Comparison of ENCODE assay signal across 16 cellular contexts in genomic region chr11:58726594-58727414, GRCh38. TPM values are rescaled to one million over a fixed set of nuclear protein-coding genes. Genes with fewer than 3 reads are reported as not detected.
A peak's percentile ranks its signal among the peaks of the same experiment; 100 is the strongest.
DNase-seq lines count a peak whose midpoint lies in the region; ATAC-seq, FAIRE-seq and TF ChIP-seq lines count a peak whose summit lies in the region.
"Had no signal": no experiment of that assay in that cellular context is flagged by ENCODE, and none has a peak within 500 bp of the region (broad histone marks: within the 10 kb centered on the region; RNA-seq: fewer than 3 reads in every experiment).

No MANE protein-coding gene starts in this region.

- no peaks in the 10 kb centered on the region for H3K9me3 ChIP-seq in BE2C
- no peaks in the 10 kb centered on the region for H3K9me3 ChIP-seq in GM12878 (replicated peaks; ENCODE audit: control insufficient read depth, insufficient read depth, low read length)
- H3K9me3 ChIP-seq in ascending aorta = no peaks in the 10 kb centered on the region
- H3K9me3 ChIP-seq: neutrophil had no signal

- no peak for TF ChIP-seq EP300 in GM12878 (IDR thresholded peaks at IDR 0.05; ENCODE audit: borderline replicate concordance in 1 of 2, control insufficient read depth in 1 of 2, low read depth in 2 of 2, low read length in 2 of 2)

- intact Hi-C loops in GM12878 (cut with micrococcal nuclease; ENCODE audit: unreplicated experiment) = no loop called here
- intact Hi-C loops in ascending aorta (cut with DNase I) = no loop called here

- H3K27ac ChIP-seq in GM12878 (ENCODE audit: control insufficient read depth, insufficient read depth) = no peak overlapping the region
- no peak overlapping the region for H3K27ac ChIP-seq in ascending aorta
- H3K27ac ChIP-seq: neutrophil had no signal

- BruUV-seq in GM12878 (replicated peaks; lab: Mats Ljungman, UMichigan) = no TSS peak

- RAD21 ChIA-PET in GM12878 (lab: Charles Lee; ENCODE audit: unreplicated experiment) = no interaction called here

- SMC1A ChIA-PET in GM12878 (lab: Charles Lee; ENCODE audit: uncharacterized antibody, unreplicated experiment) = no interaction called here

- POLR2A ChIA-PET in GM12878 (lab: Charles Lee) = interaction anchor here (0.7 kb wide), 1 partner anchor 239 kb away, joined by 3 read pairs; no protein-coding TSS in a partner anchor

- 0% methylated on average over 2 of the region's 2 CpGs for WGBS in GM12878 (ENCODE audit: insufficient coverage, insufficient replicate concordance, low lambda C conversion rate, missing lambda C conversion rate)

- ATAC-seq in GM12878 = no peak
- no peak for ATAC-seq in HG02678 (IDR thresholded peaks at IDR 0.05; ENCODE audit: unreplicated experiment)
- no peak for ATAC-seq in GM18498 (IDR thresholded peaks at IDR 0.05; ENCODE audit: unreplicated experiment)
- ATAC-seq: left cardiac atrium had no signal

- TF ChIP-seq RAD21 in GM12878 (IDR thresholded peaks at IDR 0.05; ENCODE audit: insufficient read depth, low read depth, low read length) = no peak

- no peak overlapping the region for H3K9ac ChIP-seq in GM12878 (ENCODE audit: control insufficient read depth, insufficient read depth, low read length)

- FAIRE-seq in GM12878 (lab: Jason Lieb, UNC) = peak; percentile 31
- FAIRE-seq: astrocyte had no signal

- no peak for TF ChIP-seq CTCF in BE2C (IDR thresholded peaks at IDR 0.05; ENCODE audit: low read depth, low read length)
- TF ChIP-seq CTCF in GM12865 (IDR thresholded peaks at IDR 0.05; ENCODE audit: insufficient read depth, low read depth, low read length, missing control alignments) = no peak
- TF ChIP-seq CTCF in GM12878 (IDR thresholded peaks at IDR 0.05 in 2 of 3, conservative IDR thresholded peaks at IDR 0.05 in 1 of 3; ENCODE audit: control insufficient read depth in 2 of 3, extremely low read depth in 1 of 3, insufficient read depth in 1 of 3, low read depth in 3 of 3, low read length in 3 of 3) = no peak
- TF ChIP-seq CTCF in ascending aorta (IDR thresholded peaks at IDR 0.05) = no peak

- H4K20me1 ChIP-seq in GM12878 (ENCODE audit: control insufficient read depth, insufficient read depth) = no peaks in the 10 kb centered on the region

- no peak for TF ChIP-seq POLR2A in GM12878 (IDR thresholded peaks at IDR 0.05; ENCODE audit: low read depth, low read length)

- H3K79me2 ChIP-seq in GM12878 (ENCODE audit: control insufficient read depth, insufficient read depth, low read length) = no peaks in the 10 kb centered on the region

- H3K4me3 ChIP-seq in BE2C (ENCODE audit: low read depth, low read length) (no peak overlapping the region), GM12865 (ENCODE audit: low read depth, low read length) (no peak overlapping the region), GM12878 (no peak overlapping the region), ascending aorta (no peak overlapping the region)

- H3K4me1 ChIP-seq in BE2C (peaks cover 8% of the 10 kb centered on the region; the same call in 1 of the 2 replicates), GM12878 (ENCODE audit: control insufficient read depth, insufficient read depth, low read length) (no peaks in the 10 kb centered on the region), ascending aorta (no peaks in the 10 kb centered on the region)

- DNase-seq in BE2C (peak; percentile 7), GM12865 (ENCODE audit: low read depth) (peak; percentile 8), NOMO-1 treated with DMSO at 0.1 percent for 48 hours (lab: John Stamatoyannopoulos, UW; ENCODE audit: unreplicated experiment) (peak; percentile 67), GM12878 (ENCODE audit: low read depth, low spot score) (no peak), NCI-H2107 treated with DMSO at 0.1 percent for 48 hours (lab: John Stamatoyannopoulos, UW; ENCODE audit: unreplicated experiment) (no peak), ascending aorta (ENCODE audit: low spot score in 2 of 2) (no peak)
- DNase-seq: COR-L47; effector CD8-positive, alpha-beta T cell; left cardiac atrium; NCI-H510A treated with DMSO at 0.1 percent for 48 hours had no signal

- H2AFZ ChIP-seq in GM12878 (ENCODE audit: control insufficient read depth, low read depth, low read length) = no peak overlapping the region

- H3K36me3 ChIP-seq in BE2C = no peaks in the 10 kb centered on the region
- H3K36me3 ChIP-seq in GM12878 (ENCODE audit: control insufficient read depth in 2 of 2, insufficient read depth in 2 of 2, low read length in 1 of 2) = no peaks in the 10 kb centered on the region
- no peaks in the 10 kb centered on the region for H3K36me3 ChIP-seq in ascending aorta
- H3K36me3 ChIP-seq: neutrophil had no signal

- H3K27me3 ChIP-seq in BE2C (no peaks in the 10 kb centered on the region), GM12878 (replicated peaks in 1 of 2; ENCODE audit: control insufficient read depth in 2 of 2, insufficient read depth in 2 of 2, low read length in 1 of 2) (no peaks in the 10 kb centered on the region), ascending aorta (no peaks in the 10 kb centered on the region)
- H3K27me3 ChIP-seq: neutrophil had no signal

- CTCF ChIA-PET in GM12878 (lab: Yijun Ruan, JAX) = interaction anchor here (1.2 kb wide), 1 partner anchor 46 kb away, joined by 3 read pairs; no protein-coding TSS in a partner anchor

- no peak overlapping the region for H3K4me2 ChIP-seq in GM12878 (ENCODE audit: control insufficient read depth, insufficient read depth)

- in situ Hi-C loops in GM12878 (cut with MboI) = no loop called here

TF ChIP-seq in GM12878, 131 proteins besides CTCF, POLR2A, EP300 and RAD21 (continues in another document):
- TF ChIP-seq TCF12 (IDR thresholded peaks at IDR 0.05; ENCODE audit: low read depth, low read length) (no peak), RCOR1 (conservative IDR thresholded peaks at IDR 0.05; ENCODE audit: low read depth, low read length) (no peak), NR2F1 (conservative IDR thresholded peaks at IDR 0.05) (no peak), SMAD5 (IDR thresholded peaks at IDR 0.05; ENCODE audit: low read depth) (no peak), ZBTB33 (IDR thresholded peaks at IDR 0.05) (no peak), BCL3 (IDR thresholded peaks at IDR 0.05; ENCODE audit: borderline replicate concordance, insufficient read depth, low read depth, low read length, poor library complexity, severe bottlenecking) (no peak), NFXL1 (IDR thresholded peaks at IDR 0.05; ENCODE audit: borderline replicate concordance) (no peak), NFIC (IDR thresholded peaks at IDR 0.05; ENCODE audit: low read depth, low read length) (no peak), LARP7 (IDR thresholded peaks at IDR 0.05) (no peak), MTA2 (IDR thresholded peaks at IDR 0.05; ENCODE audit: low read depth) (no peak), RBBP5 (conservative IDR thresholded peaks at IDR 0.05) (no peak), CHD2 (IDR thresholded peaks at IDR 0.05; ENCODE audit: borderline replicate concordance, low read depth, low read length) (no peak)

RNA-seq across cellular contexts. Expression of gene GLYAT, which starts 4.9 kb away (rescaled TPM):
- not detected for polyA plus RNA-seq in BE2C (2012; ENCODE audit: insufficient read depth, insufficient read length, low read depth)
- not detected in 2 replicates for total RNA-seq in GM12878 (2013; cell fraction: nucleolus; rRNA removed)
- total RNA-seq in GM12878 (2014; rRNA removed) (not detected in 2 replicates), GM12878 (2014; rRNA removed; fragmentation: Illumina TruSeq; extraction: Trizol) (not detected in 2 replicates), GM12878 (2021) (0.18 TPM in 1 of 2 replicates, not detected in the other), ascending aorta (not detected)
- not detected for polyA plus RNA-seq in GM12878 (2011; ENCODE audit: low read depth)
- polyA plus RNA-seq in GM12878 (2011; rRNA removed) (not detected in 2 replicates), GM12878 (2014; fragmentation: Illumina TruSeq; extraction: Trizol) (not detected in 2 replicates), GM12878 (2014; fragmentation: Nextera tagmentation; extraction: Ambion mirVana) (not detected), GM12878 (2014; rRNA removed) (not detected in 2 replicates), GM12878 (2016; fragmentation: Nextera tagmentation; extraction: Ambion mirVana) (not detected)
- polyA plus RNA-seq in GM12878 (2011; cell fraction: cytosol; rRNA removed) = not detected in 2 replicates
- not detected in 2 replicates for polyA plus RNA-seq in GM12878 (2011; cell fraction: nucleus; rRNA removed)
- polyA plus RNA-seq in GM12878 (2012) = not detected in 2 replicates
- not detected in 2 replicates for polyA minus RNA-seq in GM12878 (2011; rRNA and poly(A)+ RNA removed)
- polyA minus RNA-seq in GM12878 (2011; cell fraction: cytosol; rRNA and poly(A)+ RNA removed) = not detected in 2 replicates
- polyA minus RNA-seq in GM12878 (2011; cell fraction: nucleus; rRNA and poly(A)+ RNA removed) = not detected in 2 replicates
- total RNA-seq: activated CD8-positive, alpha-beta memory T cell treated with anti-CD3 and anti-CD28 coated beads for 36 hours; astrocyte; H4 had no signal

Comparison
In these comparisons a context has a peak if more than half of its experiments do, and no peak if none do; other contexts are left out.
1. DNase-seq: peak in BE2C (single experiment), GM12865 (single experiment) and NOMO-1 treated with DMSO at 0.1 percent for 48 hours (single experiment); none in GM12878 (single experiment), NCI-H2107 treated with DMSO at 0.1 percent for 48 hours (single experiment) and ascending aorta (0 of 2).